In the genomic region with DNA sequence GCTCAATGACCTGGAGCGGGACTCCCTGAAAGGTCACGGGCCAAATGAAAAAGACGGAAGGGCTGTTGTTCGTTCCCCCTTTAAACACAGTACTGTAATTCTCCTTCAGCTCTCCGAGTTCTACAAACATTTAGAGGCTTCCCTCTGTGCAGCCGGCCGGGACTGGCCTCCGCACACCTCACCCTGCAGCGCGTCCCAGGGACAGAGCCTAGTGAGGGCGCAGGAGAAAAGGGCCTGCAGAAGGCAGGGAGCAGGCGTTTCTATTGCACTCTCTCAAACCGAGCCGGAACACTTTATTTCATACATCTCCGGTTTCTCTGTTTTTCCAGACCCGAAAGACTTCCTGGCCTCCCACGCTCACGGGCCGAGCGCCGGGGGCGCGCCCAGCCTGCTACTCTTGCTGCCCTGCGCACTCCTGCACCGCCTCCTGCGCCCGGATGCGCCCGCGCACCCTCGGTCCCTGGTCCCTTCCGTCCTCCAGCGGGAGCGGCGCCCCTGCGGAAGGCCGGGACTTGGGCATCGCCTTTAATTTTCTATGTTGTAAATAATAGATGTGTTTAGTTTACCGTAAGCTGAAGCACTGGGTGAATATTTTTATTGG, we compare ENCODE assay signal across 6 cellular contexts. TPM values are rescaled to one million over a fixed set of nuclear protein-coding genes. Genes with fewer than 3 reads are reported as not detected.
"Had no signal": no experiment of that assay in that cellular context is flagged by ENCODE, and none has a peak within 500 bp of the region (broad histone marks: within the 10 kb centered on the region; RNA-seq: fewer than 3 reads in every experiment).

No MANE protein-coding gene starts in this region.

RNA-seq across cellular contexts. Expression of a gene that starts 6.4 kb away (rescaled TPM):
- total RNA-seq: H4, H7, HepG2, HFFc6, HT1080 had no signal
- polyA plus RNA-seq: HepG2, IgD-negative memory B cell had no signal

RNA-seq across cellular contexts. Expression of a gene that starts 18.3 kb away (rescaled TPM):
- total RNA-seq: HFFc6 had no signal
- polyA plus RNA-seq: IgD-negative memory B cell had no signal
